In the genomic region with DNA sequence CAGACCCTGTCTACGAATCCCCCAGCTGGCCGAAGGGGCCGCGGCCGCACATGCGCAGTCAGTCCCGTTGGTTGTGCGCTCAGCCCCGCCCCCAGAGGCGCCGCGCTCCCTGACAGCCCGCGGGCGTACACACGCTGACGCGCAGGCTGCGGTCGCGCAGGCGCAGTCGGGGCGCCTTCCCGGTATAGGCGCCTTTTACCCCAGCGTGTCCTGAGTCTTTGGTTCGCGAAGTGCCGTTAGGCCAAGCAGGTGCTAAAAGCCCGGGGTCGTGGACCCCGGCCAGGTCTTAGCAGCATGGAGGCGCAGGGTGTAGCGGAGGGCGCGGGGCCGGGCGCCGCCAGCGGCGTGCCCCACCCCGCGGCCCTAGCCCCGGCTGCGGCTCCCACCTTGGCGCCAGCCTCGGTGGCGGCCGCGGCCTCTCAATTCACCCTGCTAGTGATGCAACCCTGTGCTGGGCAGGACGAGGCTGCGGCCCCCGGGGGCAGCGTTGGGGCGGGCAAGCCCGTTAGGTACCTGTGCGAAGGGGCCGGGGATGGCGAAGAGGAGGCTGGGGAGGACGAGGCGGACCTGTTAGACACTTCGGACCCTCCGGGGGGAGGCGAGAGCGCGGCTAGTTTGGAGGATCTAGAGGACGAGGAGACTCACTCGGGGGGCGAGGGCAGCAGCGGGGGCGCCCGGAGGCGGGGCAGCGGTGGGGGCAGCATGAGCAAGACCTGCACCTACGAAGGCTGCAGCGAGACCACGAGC, we compare ENCODE assay signal across 8 cellular contexts. TPM values are rescaled to one million over a fixed set of nuclear protein-coding genes. Genes with fewer than 3 reads are reported as not detected.
A peak's percentile ranks its signal among the peaks of the same experiment; 100 is the strongest.
DNase-seq lines count a peak whose midpoint lies in the region; ATAC-seq lines count a peak whose summit lies in the region.

A gene with protein sequence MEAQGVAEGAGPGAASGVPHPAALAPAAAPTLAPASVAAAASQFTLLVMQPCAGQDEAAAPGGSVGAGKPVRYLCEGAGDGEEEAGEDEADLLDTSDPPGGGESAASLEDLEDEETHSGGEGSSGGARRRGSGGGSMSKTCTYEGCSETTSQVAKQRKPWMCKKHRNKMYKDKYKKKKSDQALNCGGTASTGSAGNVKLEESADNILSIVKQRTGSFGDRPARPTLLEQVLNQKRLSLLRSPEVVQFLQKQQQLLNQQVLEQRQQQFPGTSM (plus strand): TSS at position 159 of the 747 bp plus-strand sequence. CDS start 136 bp downstream, at position 295.

- H3K4me1 ChIP-seq in CD8-positive, alpha-beta memory T cell (ENCODE audit: insufficient read depth, low read length): peaks cover 29% of the 10 kb centered on the region
- peaks cover 6% of the 10 kb centered on the region for H3K4me1 ChIP-seq in mesendoderm (ENCODE audit: control insufficient read depth, low read depth, low read length)

- no peak within 1 kb of the TSS for H2BK5ac ChIP-seq in mesendoderm (ENCODE audit: low read length)

- H3K36me3 Mint-ChIP-seq in CD8-positive, alpha-beta memory T cell: peaks cover 0 to 15% (median 0%) of the 10 kb centered on the region in 3 donors

- no peak within 1 kb of the TSS for H2BK120ac ChIP-seq in mesendoderm (ENCODE audit: low read depth, low read length)

- H3K36me3 ChIP-seq in CD8-positive, alpha-beta memory T cell (ENCODE audit: insufficient read depth, low read length): no peaks in the 10 kb centered on the region
- no peaks in the 10 kb centered on the region for H3K36me3 ChIP-seq in mesendoderm (ENCODE audit: control insufficient read depth, insufficient read depth, low read length)

- no peak within 1 kb of the TSS for H2AK5ac ChIP-seq in mesendoderm (ENCODE audit: low read length)

- DNase-seq in CD8-positive, alpha-beta memory T cell: peak; percentile 88 to 93 (median 90)
- peak; percentile 90 for DNase-seq in NK-92 treated with Interleukin-12 subunit alpha and Interleukin-12 subunit beta, amount 100 ng/mL, for 24 hours (lab: John Stamatoyannopoulos, UW)
- peak; percentile 97 for DNase-seq in activated CD8-positive, alpha-beta memory T cell treated with anti-CD3 and anti-CD28 coated beads for 24 hours
- peak; percentile 88 for DNase-seq in effector CD8-positive, alpha-beta T cell (lab: John Stamatoyannopoulos, UW)
- DNase-seq in mesendoderm: peak; percentile 93
- peak; percentile 88 for DNase-seq in stimulated activated CD8-positive, alpha-beta memory T cell treated with anti-CD3 and anti-CD28 coated beads, Interleukin-12 subunit alpha, Interleukin-12 subunit beta, amount 100 ng/mL, for 4 hours (ENCODE audit: low read depth)

- H4K8ac ChIP-seq in mesendoderm (ENCODE audit: low read depth, low read length): no peak within 1 kb of the TSS

- H3K4me3 Mint-ChIP-seq in CD8-positive, alpha-beta memory T cell: peak within 1 kb of the TSS; percentile 81 to 98 (median 95)

- H3K27ac ChIP-seq in CD8-positive, alpha-beta memory T cell (ENCODE audit: low read depth, low read length): peak within 1 kb of the TSS; percentile 81
- H3K27ac ChIP-seq in mesendoderm (ENCODE audit: low read depth, low read length): peak within 1 kb of the TSS; percentile 55

- peaks cover 0 to 9% of the 10 kb centered on the region in 2 donors for H3K27me3 Mint-ChIP-seq in CD8-positive, alpha-beta memory T cell

- no peaks in the 10 kb centered on the region for H3K9me3 ChIP-seq in CD8-positive, alpha-beta memory T cell (ENCODE audit: low read length)

- peaks cover 7% of the 10 kb centered on the region for H3K79me1 ChIP-seq in mesendoderm (ENCODE audit: low read length)

- POLR2A ChIA-PET in CD8-positive, alpha-beta memory T cell (lab: Charles Lee): interaction anchor here (1.0 kb wide), 1 partner anchor 181 kb away, joined by 3 read pairs; the partner anchor contains the start of gene EXOSC8

- CTCF ChIA-PET in CD8-positive, alpha-beta memory T cell (lab: Charles Lee): interaction anchor here (1.0 kb wide), 1 partner anchor 8 kb away, joined by 4 read pairs; no protein-coding TSS in a partner anchor

- peaks cover 48 to 59% (median 58%) of the 10 kb centered on the region in 3 donors for H3K4me1 Mint-ChIP-seq in CD8-positive, alpha-beta memory T cell

- no CpG with 5 or more reads among the region's 78 CpGs for WGBS in mesendoderm (ENCODE audit: extremely low coverage, insufficient coverage, low lambda C conversion rate)

- peak within 1 kb of the TSS; percentile 56 for H3K4ac ChIP-seq in mesendoderm (ENCODE audit: low read depth, low read length)

- H3K4me3 ChIP-seq in CD8-positive, alpha-beta memory T cell (ENCODE audit: low read length): peak within 1 kb of the TSS; percentile 97
- peak within 1 kb of the TSS; percentile 80 for H3K4me3 ChIP-seq in mesendoderm (ENCODE audit: low read length)

- peak within 1 kb of the TSS; percentile 95 for H3K4me2 ChIP-seq in mesendoderm (ENCODE audit: low read length)

- H3K23ac ChIP-seq in mesendoderm (ENCODE audit: low read length): peak within 1 kb of the TSS; percentile 7

- H3K27ac Mint-ChIP-seq in CD8-positive, alpha-beta memory T cell: peak within 1 kb of the TSS; percentile 83 to 99 (median 94)

- no peak within 1 kb of the TSS for H4K5ac ChIP-seq in mesendoderm (ENCODE audit: low read length)

- no peak within 1 kb of the TSS for H2BK15ac ChIP-seq in mesendoderm (replicated peaks; ENCODE audit: low read depth)

- H3K56ac ChIP-seq in mesendoderm (ENCODE audit: low read length): peak within 1 kb of the TSS; percentile 95

- ATAC-seq in GM19438 (IDR thresholded peaks at IDR 0.05; ENCODE audit: low read depth, unreplicated experiment): peak; percentile 72
- ATAC-seq in HG03571 (IDR thresholded peaks at IDR 0.05; ENCODE audit: unreplicated experiment): peak; percentile 87

- peak within 1 kb of the TSS; percentile 25 for H3K18ac ChIP-seq in mesendoderm (ENCODE audit: low read length)

- no peaks in the 10 kb centered on the region for H3K27me3 ChIP-seq in CD8-positive, alpha-beta memory T cell (ENCODE audit: insufficient read depth, low read length, poor library complexity, severe bottlenecking)
- H3K27me3 ChIP-seq in mesendoderm (ENCODE audit: insufficient read depth, low read length, poor library complexity): no peaks in the 10 kb centered on the region

- H3K79me2 ChIP-seq in mesendoderm (ENCODE audit: control insufficient read depth, insufficient read depth, low read length): peaks cover 5% of the 10 kb centered on the region

- H3K9me3 Mint-ChIP-seq in CD8-positive, alpha-beta memory T cell: no peaks in the 10 kb centered on the region

- H3K9ac ChIP-seq in mesendoderm (ENCODE audit: low read length): peak within 1 kb of the TSS; percentile 89

RNA-seq across cellular contexts. Expression of the gene that starts here (rescaled TPM):
- 10 to 100 TPM; 10.2 to 11.7 TPM for total RNA-seq in CD8-positive, alpha-beta memory T cell
- 3.3 TPM for polyA plus RNA-seq in CD8-positive, alpha-beta memory T cell
- 6.9 TPM for polyA plus RNA-seq in mesendoderm (2013, experiment 1 of 2)
- 6.2 TPM for polyA plus RNA-seq in mesendoderm (2013, experiment 2 of 2)

Comparison
In these comparisons a context has a peak if more than half of its experiments do, and no peak if none do; other contexts are left out.
1. Peak in every context shown above with its lines: DNase-seq, ATAC-seq, H3K4me3 ChIP-seq and H3K27ac ChIP-seq.